1 cellular context compared by ENCODE assay signal in the genomic region with DNA sequence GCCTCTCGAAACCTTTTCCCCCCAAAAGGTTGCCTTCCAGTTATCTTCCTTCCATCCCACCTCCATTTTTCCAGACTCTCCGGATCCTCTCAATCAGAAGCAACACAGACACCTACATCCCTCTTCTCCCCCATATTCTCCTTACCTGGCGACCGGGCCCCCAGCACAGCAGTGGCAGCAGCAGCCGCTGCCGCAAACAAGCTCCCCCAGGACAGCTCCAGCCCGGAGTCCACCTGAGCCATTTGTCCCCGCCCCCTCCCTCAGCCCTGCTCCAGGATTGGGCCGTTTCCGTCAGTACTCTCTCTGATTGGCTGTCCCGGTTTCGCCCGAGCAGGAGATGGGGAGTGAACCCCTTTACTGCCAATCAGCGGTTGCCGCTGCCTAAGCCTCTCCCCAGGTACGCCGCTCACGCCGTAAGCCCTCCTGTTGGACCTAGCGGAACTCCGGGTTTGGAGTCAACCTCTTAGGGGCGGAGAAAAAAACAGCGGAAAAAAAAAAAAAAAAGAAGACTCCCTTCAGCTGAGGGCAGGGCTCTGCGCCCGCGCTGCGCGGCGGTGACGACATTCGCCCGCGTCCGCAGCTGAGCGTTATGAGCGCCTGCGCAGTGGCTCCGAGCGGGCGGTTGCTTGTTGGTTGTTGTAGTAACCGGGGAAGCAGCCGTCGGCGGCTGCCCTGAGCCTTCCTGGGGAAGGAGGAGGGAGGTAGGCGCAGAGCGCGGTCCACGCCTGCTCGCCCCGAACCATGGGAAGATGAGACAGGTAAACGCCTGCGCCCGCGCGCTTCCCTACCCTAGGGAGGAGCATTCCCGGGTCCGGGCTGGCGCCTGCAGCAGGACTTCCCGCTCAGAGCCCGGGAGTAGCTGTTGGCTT.
TF ChIP-seq lines count a peak whose summit lies in the region.

ERG28 (minus strand) TSS at position 247 of the 869 bp plus-strand sequence. CDS start 3,374 bp downstream, outside the sequence.
A gene with protein sequence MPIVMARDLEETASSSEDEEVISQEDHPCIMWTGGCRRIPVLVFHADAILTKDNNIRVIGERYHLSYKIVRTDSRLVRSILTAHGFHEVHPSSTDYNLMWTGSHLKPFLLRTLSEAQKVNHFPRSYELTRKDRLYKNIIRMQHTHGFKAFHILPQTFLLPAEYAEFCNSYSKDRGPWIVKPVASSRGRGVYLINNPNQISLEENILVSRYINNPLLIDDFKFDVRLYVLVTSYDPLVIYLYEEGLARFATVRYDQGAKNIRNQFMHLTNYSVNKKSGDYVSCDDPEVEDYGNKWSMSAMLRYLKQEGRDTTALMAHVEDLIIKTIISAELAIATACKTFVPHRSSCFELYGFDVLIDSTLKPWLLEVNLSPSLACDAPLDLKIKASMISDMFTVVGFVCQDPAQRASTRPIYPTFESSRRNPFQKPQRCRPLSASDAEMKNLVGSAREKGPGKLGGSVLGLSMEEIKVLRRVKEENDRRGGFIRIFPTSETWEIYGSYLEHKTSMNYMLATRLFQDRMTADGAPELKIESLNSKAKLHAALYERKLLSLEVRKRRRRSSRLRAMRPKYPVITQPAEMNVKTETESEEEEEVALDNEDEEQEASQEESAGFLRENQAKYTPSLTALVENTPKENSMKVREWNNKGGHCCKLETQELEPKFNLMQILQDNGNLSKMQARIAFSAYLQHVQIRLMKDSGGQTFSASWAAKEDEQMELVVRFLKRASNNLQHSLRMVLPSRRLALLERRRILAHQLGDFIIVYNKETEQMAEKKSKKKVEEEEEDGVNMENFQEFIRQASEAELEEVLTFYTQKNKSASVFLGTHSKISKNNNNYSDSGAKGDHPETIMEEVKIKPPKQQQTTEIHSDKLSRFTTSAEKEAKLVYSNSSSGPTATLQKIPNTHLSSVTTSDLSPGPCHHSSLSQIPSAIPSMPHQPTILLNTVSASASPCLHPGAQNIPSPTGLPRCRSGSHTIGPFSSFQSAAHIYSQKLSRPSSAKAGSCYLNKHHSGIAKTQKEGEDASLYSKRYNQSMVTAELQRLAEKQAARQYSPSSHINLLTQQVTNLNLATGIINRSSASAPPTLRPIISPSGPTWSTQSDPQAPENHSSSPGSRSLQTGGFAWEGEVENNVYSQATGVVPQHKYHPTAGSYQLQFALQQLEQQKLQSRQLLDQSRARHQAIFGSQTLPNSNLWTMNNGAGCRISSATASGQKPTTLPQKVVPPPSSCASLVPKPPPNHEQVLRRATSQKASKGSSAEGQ (N-terminal part only) (plus strand): TSS at position 617 of the 869 bp plus-strand sequence. CDS start 1,904 bp downstream, outside the sequence.

TF ChIP-seq in HepG2, 621 proteins besides CTCF, POLR2A, EP300 and RAD21 (continued from another document and continues in another):
- TF ChIP-seq, protein P1, sequence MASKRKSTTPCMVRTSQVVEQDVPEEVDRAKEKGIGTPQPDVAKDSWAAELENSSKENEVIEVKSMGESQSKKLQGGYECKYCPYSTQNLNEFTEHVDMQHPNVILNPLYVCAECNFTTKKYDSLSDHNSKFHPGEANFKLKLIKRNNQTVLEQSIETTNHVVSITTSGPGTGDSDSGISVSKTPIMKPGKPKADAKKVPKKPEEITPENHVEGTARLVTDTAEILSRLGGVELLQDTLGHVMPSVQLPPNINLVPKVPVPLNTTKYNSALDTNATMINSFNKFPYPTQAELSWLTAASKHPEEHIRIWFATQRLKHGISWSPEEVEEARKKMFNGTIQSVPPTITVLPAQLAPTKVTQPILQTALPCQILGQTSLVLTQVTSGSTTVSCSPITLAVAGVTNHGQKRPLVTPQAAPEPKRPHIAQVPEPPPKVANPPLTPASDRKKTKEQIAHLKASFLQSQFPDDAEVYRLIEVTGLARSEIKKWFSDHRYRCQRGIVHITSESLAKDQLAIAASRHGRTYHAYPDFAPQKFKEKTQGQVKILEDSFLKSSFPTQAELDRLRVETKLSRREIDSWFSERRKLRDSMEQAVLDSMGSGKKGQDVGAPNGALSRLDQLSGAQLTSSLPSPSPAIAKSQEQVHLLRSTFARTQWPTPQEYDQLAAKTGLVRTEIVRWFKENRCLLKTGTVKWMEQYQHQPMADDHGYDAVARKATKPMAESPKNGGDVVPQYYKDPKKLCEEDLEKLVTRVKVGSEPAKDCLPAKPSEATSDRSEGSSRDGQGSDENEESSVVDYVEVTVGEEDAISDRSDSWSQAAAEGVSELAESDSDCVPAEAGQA (IDR thresholded peaks at IDR 0.05; ENCODE audit: low read depth) = peak; percentile 83
- TF ChIP-seq, protein P1 (CRISPR knock-in tag; IDR thresholded peaks at IDR 0.05; ENCODE audit: borderline replicate concordance) = no peak
- TF ChIP-seq, protein P2, sequence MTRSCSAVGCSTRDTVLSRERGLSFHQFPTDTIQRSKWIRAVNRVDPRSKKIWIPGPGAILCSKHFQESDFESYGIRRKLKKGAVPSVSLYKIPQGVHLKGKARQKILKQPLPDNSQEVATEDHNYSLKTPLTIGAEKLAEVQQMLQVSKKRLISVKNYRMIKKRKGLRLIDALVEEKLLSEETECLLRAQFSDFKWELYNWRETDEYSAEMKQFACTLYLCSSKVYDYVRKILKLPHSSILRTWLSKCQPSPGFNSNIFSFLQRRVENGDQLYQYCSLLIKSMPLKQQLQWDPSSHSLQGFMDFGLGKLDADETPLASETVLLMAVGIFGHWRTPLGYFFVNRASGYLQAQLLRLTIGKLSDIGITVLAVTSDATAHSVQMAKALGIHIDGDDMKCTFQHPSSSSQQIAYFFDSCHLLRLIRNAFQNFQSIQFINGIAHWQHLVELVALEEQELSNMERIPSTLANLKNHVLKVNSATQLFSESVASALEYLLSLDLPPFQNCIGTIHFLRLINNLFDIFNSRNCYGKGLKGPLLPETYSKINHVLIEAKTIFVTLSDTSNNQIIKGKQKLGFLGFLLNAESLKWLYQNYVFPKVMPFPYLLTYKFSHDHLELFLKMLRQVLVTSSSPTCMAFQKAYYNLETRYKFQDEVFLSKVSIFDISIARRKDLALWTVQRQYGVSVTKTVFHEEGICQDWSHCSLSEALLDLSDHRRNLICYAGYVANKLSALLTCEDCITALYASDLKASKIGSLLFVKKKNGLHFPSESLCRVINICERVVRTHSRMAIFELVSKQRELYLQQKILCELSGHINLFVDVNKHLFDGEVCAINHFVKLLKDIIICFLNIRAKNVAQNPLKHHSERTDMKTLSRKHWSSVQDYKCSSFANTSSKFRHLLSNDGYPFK (CRISPR knock-in tag; IDR thresholded peaks at IDR 0.05; ENCODE audit: borderline replicate concordance) = peak; percentile 77; the same call in 1 of the 2 replicates
- TF ChIP-seq ZBTB14 (CRISPR knock-in tag; IDR thresholded peaks at IDR 0.05) = no peak
- TF ChIP-seq, protein P3, sequence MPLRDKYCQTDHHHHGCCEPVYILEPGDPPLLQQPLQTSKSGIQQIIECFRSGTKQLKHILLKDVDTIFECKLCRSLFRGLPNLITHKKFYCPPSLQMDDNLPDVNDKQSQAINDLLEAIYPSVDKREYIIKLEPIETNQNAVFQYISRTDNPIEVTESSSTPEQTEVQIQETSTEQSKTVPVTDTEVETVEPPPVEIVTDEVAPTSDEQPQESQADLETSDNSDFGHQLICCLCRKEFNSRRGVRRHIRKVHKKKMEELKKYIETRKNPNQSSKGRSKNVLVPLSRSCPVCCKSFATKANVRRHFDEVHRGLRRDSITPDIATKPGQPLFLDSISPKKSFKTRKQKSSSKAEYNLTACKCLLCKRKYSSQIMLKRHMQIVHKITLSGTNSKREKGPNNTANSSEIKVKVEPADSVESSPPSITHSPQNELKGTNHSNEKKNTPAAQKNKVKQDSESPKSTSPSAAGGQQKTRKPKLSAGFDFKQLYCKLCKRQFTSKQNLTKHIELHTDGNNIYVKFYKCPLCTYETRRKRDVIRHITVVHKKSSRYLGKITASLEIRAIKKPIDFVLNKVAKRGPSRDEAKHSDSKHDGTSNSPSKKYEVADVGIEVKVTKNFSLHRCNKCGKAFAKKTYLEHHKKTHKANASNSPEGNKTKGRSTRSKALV (CRISPR knock-in tag; IDR thresholded peaks at IDR 0.05) = no peak
- TF ChIP-seq ARID3A (IDR thresholded peaks at IDR 0.05; ENCODE audit: low read depth, low read length) = no peak; the same call in 1 of the 2 replicates
- TF ChIP-seq, protein P4, sequence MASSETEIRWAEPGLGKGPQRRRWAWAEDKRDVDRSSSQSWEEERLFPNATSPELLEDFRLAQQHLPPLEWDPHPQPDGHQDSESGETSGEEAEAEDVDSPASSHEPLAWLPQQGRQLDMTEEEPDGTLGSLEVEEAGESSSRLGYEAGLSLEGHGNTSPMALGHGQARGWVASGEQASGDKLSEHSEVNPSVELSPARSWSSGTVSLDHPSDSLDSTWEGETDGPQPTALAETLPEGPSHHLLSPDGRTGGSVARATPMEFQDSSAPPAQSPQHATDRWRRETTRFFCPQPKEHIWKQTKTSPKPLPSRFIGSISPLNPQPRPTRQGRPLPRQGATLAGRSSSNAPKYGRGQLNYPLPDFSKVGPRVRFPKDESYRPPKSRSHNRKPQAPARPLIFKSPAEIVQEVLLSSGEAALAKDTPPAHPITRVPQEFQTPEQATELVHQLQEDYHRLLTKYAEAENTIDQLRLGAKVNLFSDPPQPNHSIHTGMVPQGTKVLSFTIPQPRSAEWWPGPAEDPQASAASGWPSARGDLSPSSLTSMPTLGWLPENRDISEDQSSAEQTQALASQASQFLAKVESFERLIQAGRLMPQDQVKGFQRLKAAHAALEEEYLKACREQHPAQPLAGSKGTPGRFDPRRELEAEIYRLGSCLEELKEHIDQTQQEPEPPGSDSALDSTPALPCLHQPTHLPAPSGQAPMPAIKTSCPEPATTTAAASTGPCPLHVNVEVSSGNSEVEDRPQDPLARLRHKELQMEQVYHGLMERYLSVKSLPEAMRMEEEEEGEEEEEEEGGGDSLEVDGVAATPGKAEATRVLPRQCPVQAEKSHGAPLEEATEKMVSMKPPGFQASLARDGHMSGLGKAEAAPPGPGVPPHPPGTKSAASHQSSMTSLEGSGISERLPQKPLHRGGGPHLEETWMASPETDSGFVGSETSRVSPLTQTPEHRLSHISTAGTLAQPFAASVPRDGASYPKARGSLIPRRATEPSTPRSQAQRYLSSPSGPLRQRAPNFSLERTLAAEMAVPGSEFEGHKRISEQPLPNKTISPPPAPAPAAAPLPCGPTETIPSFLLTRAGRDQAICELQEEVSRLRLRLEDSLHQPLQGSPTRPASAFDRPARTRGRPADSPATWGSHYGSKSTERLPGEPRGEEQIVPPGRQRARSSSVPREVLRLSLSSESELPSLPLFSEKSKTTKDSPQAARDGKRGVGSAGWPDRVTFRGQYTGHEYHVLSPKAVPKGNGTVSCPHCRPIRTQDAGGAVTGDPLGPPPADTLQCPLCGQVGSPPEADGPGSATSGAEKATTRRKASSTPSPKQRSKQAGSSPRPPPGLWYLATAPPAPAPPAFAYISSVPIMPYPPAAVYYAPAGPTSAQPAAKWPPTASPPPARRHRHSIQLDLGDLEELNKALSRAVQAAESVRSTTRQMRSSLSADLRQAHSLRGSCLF (CRISPR knock-in tag; IDR thresholded peaks at IDR 0.05; ENCODE audit: borderline replicate concordance) = no peak
- TF ChIP-seq NCOA2 (CRISPR knock-in tag; IDR thresholded peaks at IDR 0.05) = peak; percentile 28
- TF ChIP-seq ZNF512B (CRISPR knock-in tag; IDR thresholded peaks at IDR 0.05; ENCODE audit: borderline replicate concordance) = 0 out of 2 replicates have a peak, but pooled peaks have one; percentile 70
- no peak for TF ChIP-seq ZNF652 (CRISPR knock-in tag; IDR thresholded peaks at IDR 0.05; ENCODE audit: borderline replicate concordance, low read depth)
- no peak for TF ChIP-seq ZKSCAN1 (IDR thresholded peaks at IDR 0.05; ENCODE audit: low read length)
- peak; percentile 92 for TF ChIP-seq SRF (IDR thresholded peaks at IDR 0.05; ENCODE audit: low read depth, low read length)
